1 cellular context compared by ENCODE assay signal in the genomic region with DNA sequence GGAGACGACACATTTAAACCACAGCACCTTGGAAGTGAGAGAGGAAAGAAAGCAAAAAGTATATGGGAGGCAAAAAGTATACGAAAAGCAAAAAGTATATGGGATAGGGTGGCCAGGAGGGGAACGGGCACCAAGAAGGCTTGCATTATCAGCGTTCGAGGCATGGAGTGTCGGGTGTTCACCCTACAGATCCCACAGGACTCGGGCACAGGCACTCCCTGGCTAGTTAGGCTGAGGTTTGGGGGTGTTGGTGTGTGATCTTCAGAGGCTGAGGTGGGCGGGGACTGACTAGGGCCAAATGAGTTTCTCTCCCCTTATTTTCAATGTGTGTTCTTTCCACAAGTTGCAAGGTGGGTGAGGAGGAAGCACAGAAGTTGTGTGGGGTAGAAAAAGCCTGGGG.
TF ChIP-seq lines count a peak whose summit lies in the region.

No MANE protein-coding gene starts in this region.

TF ChIP-seq in GM23338, 12 proteins besides CTCF, POLR2A, EP300 and RAD21 (continued from another document):
- TF ChIP-seq REST (IDR thresholded peaks at IDR 0.05; ENCODE audit: unreplicated experiment) (no peak), JUNB (IDR thresholded peaks at IDR 0.05; ENCODE audit: unreplicated experiment) (no peak)
